In genomic region chr5:160166973-160167622, GRCh38 we compare ENCODE assay signal across 27 cellular contexts. TPM values are rescaled to one million over a fixed set of nuclear protein-coding genes. Genes with fewer than 3 reads are reported as not detected.
DNase-seq lines count a peak whose midpoint lies in the region; FAIRE-seq and TF ChIP-seq lines count a peak whose summit lies in the region.
"Had no signal": no experiment of that assay in that cellular context is flagged by ENCODE, and none has a peak within 500 bp of the region (broad histone marks: within the 10 kb centered on the region; RNA-seq: fewer than 3 reads in every experiment).

No MANE protein-coding gene starts in this region.

- H3K27ac ChIP-seq in BLaER1, result peak overlapping the region; percentile 14; the same call in 1 of the 2 replicates
- peak overlapping the region; percentile 33 for H3K27ac ChIP-seq in SK-N-MC
- H3K27ac ChIP-seq in endodermal cell (ENCODE audit: low read depth, low read length), result no peak overlapping the region
- no peak overlapping the region for H3K27ac ChIP-seq in mesendoderm (ENCODE audit: low read depth, low read length)
- H3K27ac ChIP-seq: cardiac muscle cell had no signal

- no peak overlapping the region for H3K4ac ChIP-seq in mesendoderm (ENCODE audit: low read depth, low read length)

- no peak for TF ChIP-seq POLR2A in GM12891 (IDR thresholded peaks at IDR 0.05; ENCODE audit: low read depth, low read length)

- no peak overlapping the region for H2BK120ac ChIP-seq in mesendoderm (ENCODE audit: low read depth, low read length)

- H2BK15ac ChIP-seq in mesendoderm (replicated peaks; ENCODE audit: low read depth), result no peak overlapping the region

- H3K4me1 Mint-ChIP-seq in endodermal cell, result peaks cover 44% of the 10 kb centered on the region
- H3K4me1 Mint-ChIP-seq in activated CD4-positive, alpha-beta memory T cell treated with anti-CD3 and anti-CD28 coated beads for 36 hours (ENCODE audit: low read depth), result no peaks in the 10 kb centered on the region

- no peak overlapping the region for H3K9ac ChIP-seq in BLaER1
- no peak overlapping the region for H3K9ac ChIP-seq in SK-N-MC (ENCODE audit: insufficient read length)
- no peak overlapping the region for H3K9ac ChIP-seq in endodermal cell (ENCODE audit: extremely low read depth, low read length, poor library complexity, severe bottlenecking)
- H3K9ac ChIP-seq in mesendoderm (ENCODE audit: low read length), result no peak overlapping the region

- H3K27me3 ChIP-seq in BLaER1 (no peaks in the 10 kb centered on the region), endodermal cell (ENCODE audit: control insufficient read depth, insufficient read depth, low read length, poor library complexity, severe bottlenecking) (no peaks in the 10 kb centered on the region), mesendoderm (ENCODE audit: insufficient read depth, low read length, poor library complexity) (no peaks in the 10 kb centered on the region)
- H3K27me3 ChIP-seq: cardiac muscle cell, thyroid gland had no signal

- peak overlapping the region; percentile 79; the same call in 1 of the 2 replicates for H3K4me2 ChIP-seq in BLaER1
- H3K4me2 ChIP-seq in mesendoderm (ENCODE audit: low read length), result no peak overlapping the region

- H4K8ac ChIP-seq in mesendoderm (ENCODE audit: low read depth, low read length), result no peak overlapping the region

- H3K56ac ChIP-seq in mesendoderm (ENCODE audit: low read length), result peak overlapping the region; percentile 61

- no peaks in the 10 kb centered on the region for H3K9me3 ChIP-seq in BLaER1
- H3K9me3 ChIP-seq in SK-N-MC (ENCODE audit: low read depth, low read length), result no peaks in the 10 kb centered on the region
- H3K9me3 ChIP-seq in endodermal cell (ENCODE audit: control insufficient read depth, low read length), result no peaks in the 10 kb centered on the region
- H3K9me3 ChIP-seq: HAP-1, mucosa of descending colon, thyroid gland had no signal

- no peak overlapping the region for H4K5ac ChIP-seq in mesendoderm (ENCODE audit: low read length)

- CTCF ChIA-PET in activated CD4-positive, alpha-beta memory T cell treated with anti-CD3 and anti-CD28 coated beads for 36 hours (lab: Charles Lee), result no interaction called here

- H3K4me1 ChIP-seq in BLaER1, result peaks cover 84% of the 10 kb centered on the region
- H3K4me1 ChIP-seq in endodermal cell (ENCODE audit: control insufficient read depth, insufficient read depth, low read length), result peaks cover 21% of the 10 kb centered on the region
- peaks cover 8% of the 10 kb centered on the region for H3K4me1 ChIP-seq in mesendoderm (ENCODE audit: control insufficient read depth, low read depth, low read length)

- no peaks in the 10 kb centered on the region for H3K79me1 ChIP-seq in mesendoderm (ENCODE audit: low read length)

- no peak overlapping the region for H3K18ac ChIP-seq in mesendoderm (ENCODE audit: low read length)

- H3K36me3 Mint-ChIP-seq in endodermal cell (ENCODE audit: low read depth), result no peaks in the 10 kb centered on the region
- no peaks in the 10 kb centered on the region for H3K36me3 Mint-ChIP-seq in activated CD4-positive, alpha-beta memory T cell treated with anti-CD3 and anti-CD28 coated beads for 36 hours
- H3K36me3 Mint-ChIP-seq: activated naive CD8-positive, alpha-beta T cell treated with anti-CD3 and anti-CD28 coated beads for 36 hours; CD4-positive, CD25-positive, alpha-beta regulatory T cell had no signal

- H3K36me3 ChIP-seq in BLaER1 (no peaks in the 10 kb centered on the region), SK-N-MC (ENCODE audit: insufficient read depth, low read length) (no peaks in the 10 kb centered on the region), endodermal cell (ENCODE audit: control insufficient read depth, insufficient read depth, low read length) (no peaks in the 10 kb centered on the region), mesendoderm (ENCODE audit: control insufficient read depth, insufficient read depth, low read length) (no peaks in the 10 kb centered on the region)
- H3K36me3 ChIP-seq: cardiac muscle cell, HAP-1, thyroid gland had no signal

- H3K79me2 ChIP-seq in mesendoderm (ENCODE audit: control insufficient read depth, insufficient read depth, low read length), result no peaks in the 10 kb centered on the region

- H2AK5ac ChIP-seq in mesendoderm (ENCODE audit: low read length), result no peak overlapping the region

- H3K4me3 ChIP-seq in BLaER1 (no peak overlapping the region), SK-N-MC (peak overlapping the region; percentile 40), endodermal cell (ENCODE audit: low read length) (no peak overlapping the region), mesendoderm (ENCODE audit: low read length) (no peak overlapping the region)
- H3K4me3 ChIP-seq: cardiac muscle cell, HAP-1, mucosa of descending colon, thyroid gland had no signal

- WGBS in endodermal cell (ENCODE audit: insufficient coverage in 1 of 2, insufficient read length in 1 of 2), 2 experiments, result 72% methylated on average over 9 to 10 of the region's 10 CpGs
- no CpG with 5 or more reads among the region's 10 CpGs for WGBS in mesendoderm (ENCODE audit: extremely low coverage, insufficient coverage, low lambda C conversion rate)

- intact Hi-C loops in activated CD4-positive, alpha-beta memory T cell treated with anti-CD3 and anti-CD28 coated beads for 36 hours (cut with micrococcal nuclease), result no loop called here

- no peaks in the 10 kb centered on the region for H3K9me3 Mint-ChIP-seq in endodermal cell
- no peaks in the 10 kb centered on the region for H3K9me3 Mint-ChIP-seq in activated CD4-positive, alpha-beta memory T cell treated with anti-CD3 and anti-CD28 coated beads for 36 hours
- H3K9me3 Mint-ChIP-seq: activated CD8-positive, alpha-beta T cell treated with anti-CD3 and anti-CD28 coated beads for 36 hours; activated naive CD8-positive, alpha-beta T cell treated with anti-CD3 and anti-CD28 coated beads for 36 hours; activated T-cell treated with anti-CD3 and anti-CD28 coated beads, Interleukin-2, amount 50 U/mL, for 72 hours; CD4-positive, CD25-positive, alpha-beta regulatory T cell; T-helper 1 cell treated with Interleukin-12 subunit alpha and Interleukin-12 subunit beta and Interleukin-4 antibody, amounts not matched to agents 30 μg/mL and 1 μg/mL, for 36 hours had no signal

- H3K4me3 Mint-ChIP-seq in endodermal cell, result no peak overlapping the region
- no peak overlapping the region for H3K4me3 Mint-ChIP-seq in activated CD4-positive, alpha-beta memory T cell treated with anti-CD3 and anti-CD28 coated beads for 36 hours
- H3K4me3 Mint-ChIP-seq: activated CD8-positive, alpha-beta T cell treated with anti-CD3 and anti-CD28 coated beads for 36 hours; activated naive CD8-positive, alpha-beta T cell treated with anti-CD3 and anti-CD28 coated beads for 36 hours; activated T-cell treated with anti-CD3 and anti-CD28 coated beads, Interleukin-2, amount 50 U/mL, for 72 hours; CD4-positive, CD25-positive, alpha-beta regulatory T cell; T-helper 1 cell treated with Interleukin-12 subunit alpha and Interleukin-12 subunit beta and Interleukin-4 antibody, amounts not matched to agents 30 μg/mL and 1 μg/mL, for 36 hours had no signal

- no peak for TF ChIP-seq CTCF in endodermal cell (conservative IDR thresholded peaks at IDR 0.05)

- H3K27me3 Mint-ChIP-seq in endodermal cell (ENCODE audit: insufficient read depth), result no peaks in the 10 kb centered on the region
- peaks cover 32% of the 10 kb centered on the region for H3K27me3 Mint-ChIP-seq in activated CD4-positive, alpha-beta memory T cell treated with anti-CD3 and anti-CD28 coated beads for 36 hours

- H2BK5ac ChIP-seq in mesendoderm (ENCODE audit: low read length), result no peak overlapping the region

- no peaks in the 10 kb centered on the region for H4K20me1 ChIP-seq in BLaER1

- peak overlapping the region; percentile 80 for H3K27ac Mint-ChIP-seq in endodermal cell
- no peak overlapping the region for H3K27ac Mint-ChIP-seq in activated CD4-positive, alpha-beta memory T cell treated with anti-CD3 and anti-CD28 coated beads for 36 hours
- H3K27ac Mint-ChIP-seq: activated CD8-positive, alpha-beta T cell treated with anti-CD3 and anti-CD28 coated beads for 36 hours; activated naive CD8-positive, alpha-beta T cell treated with anti-CD3 and anti-CD28 coated beads for 36 hours; activated T-cell treated with anti-CD3 and anti-CD28 coated beads, Interleukin-2, amount 50 U/mL, for 72 hours; CD4-positive, CD25-positive, alpha-beta regulatory T cell; T-helper 1 cell treated with Interleukin-12 subunit alpha and Interleukin-12 subunit beta and Interleukin-4 antibody, amounts not matched to agents 30 μg/mL and 1 μg/mL, for 36 hours had no signal

- H3K23ac ChIP-seq in mesendoderm (ENCODE audit: low read length), result no peak overlapping the region

- FAIRE-seq in GM12891 (lab: Jason Lieb, UNC), result no peak
- FAIRE-seq: GM18507 had no signal

- POLR2A ChIA-PET in activated CD4-positive, alpha-beta memory T cell treated with anti-CD3 and anti-CD28 coated beads for 36 hours (lab: Charles Lee), result no interaction called here

- DNase-seq in SK-N-MC (ENCODE audit: low read depth, low spot score) (no peak), endodermal cell (peak; percentile 57), mesendoderm (no peak), NCI-H1092 treated with DMSO at 0.1 percent for 48 hours (lab: John Stamatoyannopoulos, UW) (no peak), D341Med (ENCODE audit: low spot score) (no peak), GM12891 (ENCODE audit: insufficient read length, low spot score) (no peak)
- no peak for DNase-seq in activated CD4-positive, alpha-beta memory T cell treated with anti-CD3 and anti-CD28 coated beads for 36 hours
- DNase-seq: ACHN; activated CD8-positive, alpha-beta T cell treated with anti-CD3 and anti-CD28 coated beads for 36 hours; activated naive CD8-positive, alpha-beta T cell treated with anti-CD3 and anti-CD28 coated beads for 36 hours; activated T-cell treated with anti-CD3 and anti-CD28 coated beads, Interleukin-2, amount 50 U/mL, for 72 hours; CD4-positive, CD25-positive, alpha-beta regulatory T cell; DMS79; left cardiac atrium; MM.1S; mucosa of descending colon; NCI-H187; NCI-H446; retina; Right ventricle myocardium superior; stimulated activated CD4-positive, alpha-beta T cell treated with anti-CD3 and anti-CD28 coated beads, Interleukin-12 subunit alpha, Interleukin-12 subunit beta, amount 100 ng/mL, for 4 hours; thyroid gland had no signal

TF ChIP-seq in GM12891, 5 proteins besides CTCF, POLR2A, EP300 and RAD21:
- TF ChIP-seq TAF1 (IDR thresholded peaks at IDR 0.05; ENCODE audit: low read depth, low read length) (no peak), POLR2AphosphoS5 (IDR thresholded peaks at IDR 0.05; ENCODE audit: low read depth, low read length) (no peak), POU2F2 (IDR thresholded peaks at IDR 0.05; ENCODE audit: low read depth, low read length) (no peak), PAX5 (IDR thresholded peaks at IDR 0.05; ENCODE audit: insufficient read depth, low read length, severe bottlenecking) (no peak), SPI1 (IDR thresholded peaks at IDR 0.05; ENCODE audit: low read depth, low read length) (no peak)

RNA-seq across cellular contexts. Expression of gene PWWP2A, which starts 47.8 kb away (rescaled TPM):
- 10 to 100 TPM; 51.0 to 52.6 TPM for total RNA-seq in endodermal cell
- polyA plus RNA-seq in endodermal cell (2013, experiment 1 of 2), result 26.9 TPM
- 29.1 TPM for polyA plus RNA-seq in endodermal cell (2013, experiment 2 of 2)
- polyA plus RNA-seq in mesendoderm (2013, experiment 1 of 2), result 29.9 TPM
- polyA plus RNA-seq in mesendoderm (2013, experiment 2 of 2), result 29.7 TPM
- total RNA-seq in activated CD4-positive, alpha-beta memory T cell treated with anti-CD3 and anti-CD28 coated beads for 36 hours, result 10 to 100 TPM; 15.7 to 17.4 TPM
- polyA plus RNA-seq in GM12891 (2012; ENCODE audit: low read depth, missing spikeins), result 8.9 TPM

Comparison
In these comparisons a context has a peak if more than half of its experiments do, and no peak if none do; other contexts are left out.
1. H3K27ac ChIP-seq: peak in BLaER1 (single experiment) and SK-N-MC (single experiment); none in endodermal cell (single experiment) and mesendoderm (single experiment).